Comparison of ENCODE assay signal across 8 cellular contexts in the genomic region with DNA sequence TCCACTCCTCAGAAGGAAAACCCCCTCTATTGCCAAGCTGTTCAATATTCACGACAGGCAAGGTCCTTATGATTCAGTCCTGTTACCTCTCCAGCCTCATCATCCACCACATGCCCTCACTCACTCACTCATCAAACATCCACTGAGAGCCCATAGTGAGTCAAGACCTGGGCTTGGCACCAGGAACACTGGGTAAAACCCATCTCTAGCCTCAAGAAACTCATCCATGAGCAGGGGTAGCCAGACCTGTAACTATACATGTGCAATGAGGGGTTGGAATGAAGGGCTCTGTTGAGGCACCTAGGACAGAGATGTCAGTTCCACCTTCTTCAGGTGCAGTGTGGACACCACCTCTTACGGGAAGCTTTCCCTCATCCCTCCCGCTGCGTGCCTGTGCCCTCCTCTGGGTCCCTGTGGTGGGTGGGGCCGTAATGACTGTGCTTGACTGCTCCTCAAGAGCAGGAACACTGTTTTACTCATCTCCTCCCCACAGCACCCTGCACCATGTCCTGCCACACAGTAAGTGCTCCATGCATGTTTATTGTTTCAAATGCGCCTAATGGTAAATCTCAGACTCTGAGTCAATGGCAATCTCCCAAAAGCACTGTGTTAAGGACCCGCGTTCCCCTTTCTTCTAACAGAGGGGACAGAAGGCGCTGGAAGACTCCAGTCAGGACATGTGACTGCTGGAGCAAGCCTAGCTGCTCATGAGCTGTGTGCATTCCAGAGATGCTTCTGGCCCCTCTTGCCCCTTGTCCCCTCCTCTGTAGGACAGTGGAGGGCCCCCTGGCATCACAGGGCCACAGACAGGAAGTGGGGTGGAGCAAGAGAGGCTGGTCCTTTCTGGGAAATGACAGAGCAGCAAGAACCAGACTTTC.
DNase-seq lines count a peak whose midpoint lies in the region; ATAC-seq and TF ChIP-seq lines count a peak whose summit lies in the region.

No MANE protein-coding gene starts in this region.

- peak in 2 of 3 donors; percentile 13 to 27 for ATAC-seq in natural killer cell

- H3K4me3 Mint-ChIP-seq in IgD-negative memory B cell (peak overlapping the region in 2 of 4 donors; percentile 43 to 86), natural killer cell (peak overlapping the region; percentile 71)

- H3K27me3 Mint-ChIP-seq in IgD-negative memory B cell (no peaks in the 10 kb centered on the region), natural killer cell (ENCODE audit: low read depth in 2 of 2) (no peaks in the 10 kb centered on the region)

- peaks cover 24 to 45% (median 41%) of the 10 kb centered on the region in 3 donors for H3K4me1 Mint-ChIP-seq in IgD-negative memory B cell
- H3K4me1 Mint-ChIP-seq in natural killer cell = peaks cover 65 to 87% of the 10 kb centered on the region in 2 donors

- peaks cover 6 to 12% (median 7%) of the 10 kb centered on the region in 3 donors for H3K9me3 Mint-ChIP-seq in IgD-negative memory B cell
- H3K9me3 Mint-ChIP-seq in natural killer cell = peaks cover 0 to 3% of the 10 kb centered on the region in 2 donors

- intact Hi-C loops in natural killer cell (cut with micrococcal nuclease) = no loop called here

- peak; percentile 76 for DNase-seq in activated CD4-positive, alpha-beta T cell treated with anti-CD3 and anti-CD28 coated beads for 48 hours
- no peak for DNase-seq in activated CD4-positive, alpha-beta T cell treated with anti-CD3 and anti-CD28 coated beads, Interleukin-2, amount 50 U/mL, for 4 hours
- peak; percentile 69 to 95 for DNase-seq in cardiac fibroblast (ENCODE audit: low read depth in 2 of 2)
- no peak for DNase-seq in natural killer cell
- DNase-seq in NK-92 (lab: John Stamatoyannopoulos, UW; ENCODE audit: unreplicated experiment) = no peak
- DNase-seq in LoVo (ENCODE audit: low spot score) = no peak
- DNase-seq in COR-L47 (lab: John Stamatoyannopoulos, UW) = no peak

- TF ChIP-seq CTCF in cardiac fibroblast (IDR thresholded peaks at IDR 0.05; ENCODE audit: low read depth, low read length) (no peak), natural killer cell (IDR thresholded peaks at IDR 0.05) (no peak)

- peak overlapping the region in 2 of 3 donors; percentile 85 to 86 for H3K27ac Mint-ChIP-seq in IgD-negative memory B cell
- peak overlapping the region; percentile 88 to 94 for H3K27ac Mint-ChIP-seq in natural killer cell

- H3K4me3 ChIP-seq in cardiac fibroblast (replicated peaks in 1 of 2; ENCODE audit: low read depth in 2 of 2, low read length in 2 of 2) = no peak overlapping the region

- H3K36me3 Mint-ChIP-seq in IgD-negative memory B cell (peaks cover 36% of the 10 kb centered on the region), natural killer cell (no peaks in the 10 kb centered on the region)

Comparison
In these comparisons a context has a peak if more than half of its experiments do, and no peak if none do; other contexts are left out.
1. DNase-seq: peak in activated CD4-positive, alpha-beta T cell treated with anti-CD3 and anti-CD28 coated beads for 48 hours (single experiment) and cardiac fibroblast (2 of 2); none in activated CD4-positive, alpha-beta T cell treated with anti-CD3 and anti-CD28 coated beads, Interleukin-2, amount 50 U/mL, for 4 hours (0 of 2), natural killer cell (single experiment), NK-92 (single experiment), LoVo (single experiment) and COR-L47 (single experiment).